26 cellular contexts compared by ENCODE assay signal in genomic region chr7:92910976-92911375, GRCh38.
"Had no signal": no experiment of that assay in that cellular context is flagged by ENCODE, and none has a peak within 500 bp of the region (broad histone marks: within the 10 kb centered on the region; RNA-seq: fewer than 3 reads in every experiment).

No MANE protein-coding gene starts in this region.

- H3K27me3 ChIP-seq: stomach, suprapubic skin, testis, thyroid gland, tibial artery, tibial nerve, transverse colon, upper lobe of left lung, upper lobe of right lung, uterus, vagina had no signal

- H3K4me1 ChIP-seq: stomach, suprapubic skin, testis, thyroid gland, tibial artery, tibial nerve, transverse colon, upper lobe of left lung, upper lobe of right lung, uterus, vagina had no signal

- DNase-seq: stimulated activated CD4-positive, alpha-beta T cell treated with anti-CD3 and anti-CD28 coated beads, Interleukin-2, amount 100 ng/mL, for 48 hours; stimulated activated CD4-positive, alpha-beta T cell treated with anti-CD3 and anti-CD28 coated beads, Interleukin-4, amount 100 ng/mL, for 1 hour; stimulated activated CD4-positive, alpha-beta T cell treated with anti-CD3 and anti-CD28 coated beads, Interleukin-4, amount 100 ng/mL, for 24 hours; stimulated activated CD4-positive, alpha-beta T cell treated with anti-CD3 and anti-CD28 coated beads, Interleukin-4, amount 100 ng/mL, for 4 hours; stimulated activated CD8-positive, alpha-beta memory T cell treated with anti-CD3 and anti-CD28 coated beads, Interleukin-4, amount 100 ng/mL, for 48 hours; stimulated activated naive B cell treated with anti-CD40 and anti-IgM and Interleukin-4, amounts not matched to agents 10 μg/mL and 1 μg/mL and 100 μg/mL, for 72 hours; stimulated activated naive CD4-positive, alpha-beta T cell; stimulated activated naive CD4-positive, alpha-beta T cell treated with Interleukin-2 at 50 U/mL for 16 hours; stimulated activated naive CD8-positive, alpha-beta T cell treated with anti-CD3 and anti-CD28 coated beads, Interleukin-15, amount 100 ng/mL, for 72 hours; stimulated activated naive CD8-positive, alpha-beta T cell treated with anti-CD3 and anti-CD28 coated beads, Interleukin-15, Interleukin-2, amounts not matched to agents 100 U/mL and 50 U/mL, for 24 hours; stomach; substantia nigra; testis; thyroid gland; tibial artery; transverse colon; trophoblast cell; upper lobe of left lung; upper lobe of right lung; uterus had no signal

- H3K9me3 ChIP-seq: stomach, suprapubic skin, testis, thoracic aorta, thyroid gland, tibial artery, tibial nerve, transverse colon, upper lobe of left lung, upper lobe of right lung, uterus, vagina had no signal

- ATAC-seq: stimulated activated effector memory CD8-positive, alpha-beta T cell treated with anti-CD3 and anti-CD28 coated beads, Interleukin-12 subunit alpha, Interleukin-12 subunit beta, amount 100 ng/mL, for 72 hours; stimulated activated memory B cell treated with anti-CD40 and anti-IgM and Interleukin-4, amounts not matched to agents 10 μg/mL and 1 μg/mL and 100 μg/mL, for 72 hours; stimulated activated naive B cell treated with anti-CD40 and anti-IgM and Interleukin-4, amounts not matched to agents 10 μg/mL and 1 μg/mL and 100 μg/mL, for 72 hours; stimulated activated naive CD8-positive, alpha-beta T cell treated with anti-CD3 and anti-CD28 coated beads, Interleukin-15, amount 100 ng/mL, for 72 hours; stimulated activated naive CD8-positive, alpha-beta T cell treated with anti-CD3 and anti-CD28 coated beads, Interleukin-15, Interleukin-2, amounts not matched to agents 100 U/mL and 50 U/mL, for 24 hours; upper lobe of right lung had no signal

- H3K27ac ChIP-seq: stomach, suprapubic skin, testis, thoracic aorta, thyroid gland, tibial artery, tibial nerve, transverse colon, upper lobe of left lung, upper lobe of right lung, uterus, vagina had no signal

- H3K4me3 ChIP-seq: stomach, suprapubic skin, testis, thoracic aorta, thyroid gland, tibial artery, tibial nerve, transverse colon, upper lobe of left lung, upper lobe of right lung, uterus, vagina had no signal

- H3K36me3 ChIP-seq: stomach, suprapubic skin, thoracic aorta, thyroid gland, tibial artery, tibial nerve, transverse colon, upper lobe of left lung, upper lobe of right lung, uterus, vagina had no signal
